Comparison of ENCODE assay signal across 15 cellular contexts in genomic region chr10:15043674-15044073, GRCh38. TPM values are rescaled to one million over a fixed set of nuclear protein-coding genes. Genes with fewer than 3 reads are reported as not detected.
DNase-seq lines count a peak whose midpoint lies in the region; ATAC-seq and TF ChIP-seq lines count a peak whose summit lies in the region.
"Had no signal": no experiment of that assay in that cellular context is flagged by ENCODE, and none has a peak within 500 bp of the region (broad histone marks: within the 10 kb centered on the region; RNA-seq: fewer than 3 reads in every experiment).

Gene OLAH (plus strand): TSS chr10:15043943. CDS start chr10:15047289, 3,346 bp downstream.

- CTCF ChIA-PET in A673 (lab: Charles Lee) = no interaction called here

- peaks cover 2% of the 10 kb centered on the region for H3K36me3 Mint-ChIP-seq in T-helper 1 cell treated with Interleukin-12 subunit alpha and Interleukin-12 subunit beta and Interleukin-4 antibody, amounts not matched to agents 30 μg/mL and 1 μg/mL, for 36 hours (ENCODE audit: low read depth)
- H3K36me3 Mint-ChIP-seq: CD14-positive monocyte had no signal

- ATAC-seq in GM19397 (IDR thresholded peaks at IDR 0.05; ENCODE audit: unreplicated experiment) = no peak
- ATAC-seq in GM21528 (IDR thresholded peaks at IDR 0.05; ENCODE audit: low FRiP score, unreplicated experiment) = no peak
- ATAC-seq: GM12878 had no signal

- DNase-seq in A673 (ENCODE audit: low spot score) (peak; percentile 39), EH (ENCODE audit: low read depth) (peak; percentile 35), epithelial cell of prostate (ENCODE audit: low read depth, low spot score) (no peak), NCI-H2227 (lab: John Stamatoyannopoulos, UW; ENCODE audit: unreplicated experiment) (no peak), DMS153 (lab: John Stamatoyannopoulos, UW) (no peak)
- DNase-seq: NCI-H2081 treated with DMSO at 0.1 percent for 48 hours, NCI-H69 had no signal

- no peaks in the 10 kb centered on the region for H3K27me3 Mint-ChIP-seq in T-helper 1 cell treated with Interleukin-12 subunit alpha and Interleukin-12 subunit beta and Interleukin-4 antibody, amounts not matched to agents 30 μg/mL and 1 μg/mL, for 36 hours (ENCODE audit: low read depth)

- intact Hi-C loops in A673 (cut with micrococcal nuclease; ENCODE audit: unreplicated experiment) = no loop called here

- H3K4me3 ChIP-seq in A673 (ENCODE audit: low read depth, low read length, poor library complexity, severe bottlenecking) = no peak within 1 kb of the TSS
- H3K4me3 ChIP-seq: GM12878, tibial nerve had no signal

- H3K27ac ChIP-seq in A673 (ENCODE audit: low read depth, low read length, poor library complexity, severe bottlenecking) = no peak within 1 kb of the TSS
- H3K27ac ChIP-seq in epithelial cell of prostate = peak within 1 kb of the TSS; percentile 64

- peaks cover 22% of the 10 kb centered on the region for H3K4me1 Mint-ChIP-seq in T-helper 1 cell treated with Interleukin-12 subunit alpha and Interleukin-12 subunit beta and Interleukin-4 antibody, amounts not matched to agents 30 μg/mL and 1 μg/mL, for 36 hours (ENCODE audit: low read depth)

- H3K27me3 ChIP-seq in A673 (replicated peaks; ENCODE audit: insufficient read depth, low read depth, low read length, poor library complexity) = no peaks in the 10 kb centered on the region
- H3K27me3 ChIP-seq: tibial nerve had no signal

- POLR2A ChIA-PET in A673 (lab: Charles Lee; ENCODE audit: low non-redundant PET) = no interaction called here

- BruUV-seq in A673 (replicated peaks; lab: Mats Ljungman, UMichigan) = no TSS peak

- TF ChIP-seq CTCF in A673 (conservative IDR thresholded peaks at IDR 0.05; ENCODE audit: low read depth, low read length) = no peak

- H3K9me3 Mint-ChIP-seq in T-helper 1 cell treated with Interleukin-12 subunit alpha and Interleukin-12 subunit beta and Interleukin-4 antibody, amounts not matched to agents 30 μg/mL and 1 μg/mL, for 36 hours = no peaks in the 10 kb centered on the region
- H3K9me3 Mint-ChIP-seq: nephron had no signal

- H3K36me3 ChIP-seq in A673 (ENCODE audit: insufficient read depth, low read length, poor library complexity, severe bottlenecking) = no peaks in the 10 kb centered on the region
- H3K36me3 ChIP-seq: tibial nerve had no signal

- peak within 1 kb of the TSS; percentile 75 for H3K27ac Mint-ChIP-seq in T-helper 1 cell treated with Interleukin-12 subunit alpha and Interleukin-12 subunit beta and Interleukin-4 antibody, amounts not matched to agents 30 μg/mL and 1 μg/mL, for 36 hours
- H3K27ac Mint-ChIP-seq: CD14-positive monocyte had no signal

- no peaks in the 10 kb centered on the region for H3K4me1 ChIP-seq in A673 (ENCODE audit: insufficient read depth, low read length, poor library complexity, severe bottlenecking)

- peak within 1 kb of the TSS; percentile 31 for H3K4me3 Mint-ChIP-seq in T-helper 1 cell treated with Interleukin-12 subunit alpha and Interleukin-12 subunit beta and Interleukin-4 antibody, amounts not matched to agents 30 μg/mL and 1 μg/mL, for 36 hours
- H3K4me3 Mint-ChIP-seq: CD14-positive monocyte, nephron had no signal

- no peaks in the 10 kb centered on the region for H3K9me3 ChIP-seq in A673 (ENCODE audit: low read depth, low read length, poor library complexity, severe bottlenecking)

RNA-seq across cellular contexts. Expression of gene OLAH, which starts in this region (rescaled TPM):
- 1.1 and 1.6 TPM in 2 replicates for total RNA-seq in A673 (2021)
- total RNA-seq: Daoy had no signal

Comparison
In these comparisons a context has a peak if more than half of its experiments do, and no peak if none do; other contexts are left out.
1. DNase-seq: peak in A673 (single experiment) and EH (single experiment); none in epithelial cell of prostate (single experiment), NCI-H2227 (single experiment) and DMS153 (single experiment).